In genomic region chr5:154506716-154507080, GRCh38 we compare ENCODE assay signal across 37 cellular contexts. TPM values are rescaled to one million over a fixed set of nuclear protein-coding genes. Genes with fewer than 3 reads are reported as not detected.
"Had no signal": no experiment of that assay in that cellular context is flagged by ENCODE, and none has a peak within 500 bp of the region (broad histone marks: within the 10 kb centered on the region; RNA-seq: fewer than 3 reads in every experiment).

No MANE protein-coding gene starts in this region.

- H3K9me3 ChIP-seq: ascending aorta, Peyer's patch had no signal

- H3K4me3 ChIP-seq: ascending aorta, cardiac muscle cell, Peyer's patch had no signal

- DNase-seq: activated B cell treated with CpG ODN at 0.5 μM for 24 hours; activated CD4-positive, alpha-beta memory T cell treated with anti-CD3 and anti-CD28 coated beads for 36 hours; activated CD4-positive, alpha-beta T cell treated with anti-CD3 and anti-CD28 coated beads for 4 hours; activated CD4-positive, alpha-beta T cell treated with anti-CD3 and anti-CD28 coated beads, Interleukin-2, amount 50 U/mL, for 1 hour; activated CD4-positive, CD25-positive, alpha-beta regulatory T cell treated with anti-CD3 and anti-CD28 coated beads, Interleukin-2, amount 50 U/mL, for 72 hours; activated effector memory CD4-positive, alpha-beta T cell treated with anti-CD3 and anti-CD28 coated beads, Interleukin-2, amount 50 U/mL, for 16 hours; activated naive CD4-positive, alpha-beta T cell; activated naive CD8-positive, alpha-beta T cell treated with anti-CD3 and anti-CD28 coated beads, Interleukin-2, amount 10 ng/mL, durations not matched to agents 7 days and 5 days; activated T-cell treated with anti-CD3 and anti-CD28 coated beads, Interleukin-2, amount 50 U/mL, for 1 hour; activated T-cell treated with anti-CD3 and anti-CD28 coated beads, Interleukin-2, amount 50 U/mL, for 72 hours; amygdala; NCI-H1092 treated with DMSO at 0.1 percent for 48 hours; NCI-H1417; NCI-H146; NCI-H187; NCI-H2029 treated with DMSO at 0.1 percent for 48 hours; NCI-H2107; NCI-H2171; NCI-H510A; NCI-H526; NCI-H748 treated with DMSO at 0.1 percent for 48 hours; NK-92 treated with Interleukin-12 subunit alpha and Interleukin-12 subunit beta, amount 100 ng/mL, for 24 hours; PC-3; Peyer's patch; SIG-M5; SW 1271; T-helper 1 cell; T-helper 2 cell; T-helper 9 cell had no signal

- H3K27me3 ChIP-seq: ascending aorta, cardiac muscle cell, Peyer's patch had no signal

- H3K36me3 ChIP-seq: ascending aorta, cardiac muscle cell, Peyer's patch had no signal

- H3K27ac ChIP-seq: ascending aorta, cardiac muscle cell, Peyer's patch, RWPE1, VCaP had no signal

- H3K4me1 ChIP-seq: ascending aorta had no signal

RNA-seq across cellular contexts. Expression of gene HAND1, which starts 28.7 kb away (rescaled TPM):
- total RNA-seq: activated B cell treated with CpG ODN at 0.5 μM for 24 hours; activated CD4-positive, alpha-beta memory T cell treated with anti-CD3 and anti-CD28 coated beads for 36 hours; activated naive CD8-positive, alpha-beta T cell treated with anti-CD3 and anti-CD28 coated beads, Interleukin-2, amount 10 ng/mL, durations not matched to agents 7 days and 5 days; activated T-cell treated with anti-CD3 and anti-CD28 coated beads, Interleukin-2, amount 50 U/mL, for 72 hours; activated T-helper 17 cell treated with anti-CD3 and anti-CD28 coated beads, Interleukin-2, amount 50 U/mL, for 72 hours; ascending aorta; M059J; PC-3; SK-MEL-5 had no signal
- polyA plus RNA-seq: adipose tissue had no signal
